In genomic region chr19:23436944-23437343, GRCh38 we compare ENCODE assay signal across 1 cellular context.
TF ChIP-seq lines count a peak whose summit lies in the region.

No MANE protein-coding gene starts in this region.

TF ChIP-seq in K562, 482 proteins besides CTCF, POLR2A, EP300 and RAD21 (continued from another document):
- TF ChIP-seq, protein P1, sequence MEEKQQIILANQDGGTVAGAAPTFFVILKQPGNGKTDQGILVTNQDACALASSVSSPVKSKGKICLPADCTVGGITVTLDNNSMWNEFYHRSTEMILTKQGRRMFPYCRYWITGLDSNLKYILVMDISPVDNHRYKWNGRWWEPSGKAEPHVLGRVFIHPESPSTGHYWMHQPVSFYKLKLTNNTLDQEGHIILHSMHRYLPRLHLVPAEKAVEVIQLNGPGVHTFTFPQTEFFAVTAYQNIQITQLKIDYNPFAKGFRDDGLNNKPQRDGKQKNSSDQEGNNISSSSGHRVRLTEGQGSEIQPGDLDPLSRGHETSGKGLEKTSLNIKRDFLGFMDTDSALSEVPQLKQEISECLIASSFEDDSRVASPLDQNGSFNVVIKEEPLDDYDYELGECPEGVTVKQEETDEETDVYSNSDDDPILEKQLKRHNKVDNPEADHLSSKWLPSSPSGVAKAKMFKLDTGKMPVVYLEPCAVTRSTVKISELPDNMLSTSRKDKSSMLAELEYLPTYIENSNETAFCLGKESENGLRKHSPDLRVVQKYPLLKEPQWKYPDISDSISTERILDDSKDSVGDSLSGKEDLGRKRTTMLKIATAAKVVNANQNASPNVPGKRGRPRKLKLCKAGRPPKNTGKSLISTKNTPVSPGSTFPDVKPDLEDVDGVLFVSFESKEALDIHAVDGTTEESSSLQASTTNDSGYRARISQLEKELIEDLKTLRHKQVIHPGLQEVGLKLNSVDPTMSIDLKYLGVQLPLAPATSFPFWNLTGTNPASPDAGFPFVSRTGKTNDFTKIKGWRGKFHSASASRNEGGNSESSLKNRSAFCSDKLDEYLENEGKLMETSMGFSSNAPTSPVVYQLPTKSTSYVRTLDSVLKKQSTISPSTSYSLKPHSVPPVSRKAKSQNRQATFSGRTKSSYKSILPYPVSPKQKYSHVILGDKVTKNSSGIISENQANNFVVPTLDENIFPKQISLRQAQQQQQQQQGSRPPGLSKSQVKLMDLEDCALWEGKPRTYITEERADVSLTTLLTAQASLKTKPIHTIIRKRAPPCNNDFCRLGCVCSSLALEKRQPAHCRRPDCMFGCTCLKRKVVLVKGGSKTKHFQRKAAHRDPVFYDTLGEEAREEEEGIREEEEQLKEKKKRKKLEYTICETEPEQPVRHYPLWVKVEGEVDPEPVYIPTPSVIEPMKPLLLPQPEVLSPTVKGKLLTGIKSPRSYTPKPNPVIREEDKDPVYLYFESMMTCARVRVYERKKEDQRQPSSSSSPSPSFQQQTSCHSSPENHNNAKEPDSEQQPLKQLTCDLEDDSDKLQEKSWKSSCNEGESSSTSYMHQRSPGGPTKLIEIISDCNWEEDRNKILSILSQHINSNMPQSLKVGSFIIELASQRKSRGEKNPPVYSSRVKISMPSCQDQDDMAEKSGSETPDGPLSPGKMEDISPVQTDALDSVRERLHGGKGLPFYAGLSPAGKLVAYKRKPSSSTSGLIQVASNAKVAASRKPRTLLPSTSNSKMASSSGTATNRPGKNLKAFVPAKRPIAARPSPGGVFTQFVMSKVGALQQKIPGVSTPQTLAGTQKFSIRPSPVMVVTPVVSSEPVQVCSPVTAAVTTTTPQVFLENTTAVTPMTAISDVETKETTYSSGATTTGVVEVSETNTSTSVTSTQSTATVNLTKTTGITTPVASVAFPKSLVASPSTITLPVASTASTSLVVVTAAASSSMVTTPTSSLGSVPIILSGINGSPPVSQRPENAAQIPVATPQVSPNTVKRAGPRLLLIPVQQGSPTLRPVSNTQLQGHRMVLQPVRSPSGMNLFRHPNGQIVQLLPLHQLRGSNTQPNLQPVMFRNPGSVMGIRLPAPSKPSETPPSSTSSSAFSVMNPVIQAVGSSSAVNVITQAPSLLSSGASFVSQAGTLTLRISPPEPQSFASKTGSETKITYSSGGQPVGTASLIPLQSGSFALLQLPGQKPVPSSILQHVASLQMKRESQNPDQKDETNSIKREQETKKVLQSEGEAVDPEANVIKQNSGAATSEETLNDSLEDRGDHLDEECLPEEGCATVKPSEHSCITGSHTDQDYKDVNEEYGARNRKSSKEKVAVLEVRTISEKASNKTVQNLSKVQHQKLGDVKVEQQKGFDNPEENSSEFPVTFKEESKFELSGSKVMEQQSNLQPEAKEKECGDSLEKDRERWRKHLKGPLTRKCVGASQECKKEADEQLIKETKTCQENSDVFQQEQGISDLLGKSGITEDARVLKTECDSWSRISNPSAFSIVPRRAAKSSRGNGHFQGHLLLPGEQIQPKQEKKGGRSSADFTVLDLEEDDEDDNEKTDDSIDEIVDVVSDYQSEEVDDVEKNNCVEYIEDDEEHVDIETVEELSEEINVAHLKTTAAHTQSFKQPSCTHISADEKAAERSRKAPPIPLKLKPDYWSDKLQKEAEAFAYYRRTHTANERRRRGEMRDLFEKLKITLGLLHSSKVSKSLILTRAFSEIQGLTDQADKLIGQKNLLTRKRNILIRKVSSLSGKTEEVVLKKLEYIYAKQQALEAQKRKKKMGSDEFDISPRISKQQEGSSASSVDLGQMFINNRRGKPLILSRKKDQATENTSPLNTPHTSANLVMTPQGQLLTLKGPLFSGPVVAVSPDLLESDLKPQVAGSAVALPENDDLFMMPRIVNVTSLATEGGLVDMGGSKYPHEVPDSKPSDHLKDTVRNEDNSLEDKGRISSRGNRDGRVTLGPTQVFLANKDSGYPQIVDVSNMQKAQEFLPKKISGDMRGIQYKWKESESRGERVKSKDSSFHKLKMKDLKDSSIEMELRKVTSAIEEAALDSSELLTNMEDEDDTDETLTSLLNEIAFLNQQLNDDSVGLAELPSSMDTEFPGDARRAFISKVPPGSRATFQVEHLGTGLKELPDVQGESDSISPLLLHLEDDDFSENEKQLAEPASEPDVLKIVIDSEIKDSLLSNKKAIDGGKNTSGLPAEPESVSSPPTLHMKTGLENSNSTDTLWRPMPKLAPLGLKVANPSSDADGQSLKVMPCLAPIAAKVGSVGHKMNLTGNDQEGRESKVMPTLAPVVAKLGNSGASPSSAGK (IDR thresholded peaks at IDR 0.05): no peak
- TF ChIP-seq, protein P2, sequence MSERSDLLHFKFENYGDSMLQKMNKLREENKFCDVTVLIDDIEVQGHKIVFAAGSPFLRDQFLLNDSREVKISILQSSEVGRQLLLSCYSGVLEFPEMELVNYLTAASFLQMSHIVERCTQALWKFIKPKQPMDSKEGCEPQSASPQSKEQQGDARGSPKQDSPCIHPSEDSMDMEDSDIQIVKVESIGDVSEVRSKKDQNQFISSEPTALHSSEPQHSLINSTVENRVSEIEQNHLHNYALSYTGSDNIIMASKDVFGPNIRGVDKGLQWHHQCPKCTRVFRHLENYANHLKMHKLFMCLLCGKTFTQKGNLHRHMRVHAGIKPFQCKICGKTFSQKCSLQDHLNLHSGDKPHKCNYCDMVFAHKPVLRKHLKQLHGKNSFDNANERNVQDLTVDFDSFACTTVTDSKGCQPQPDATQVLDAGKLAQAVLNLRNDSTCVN (CRISPR knock-in tag; IDR thresholded peaks at IDR 0.05): no peak
- TF ChIP-seq NONO (IDR thresholded peaks at IDR 0.05; ENCODE audit: low read depth in 2 of 2, low read length in 1 of 2) (no peak), ZNF184 (CRISPR knock-in tag; IDR thresholded peaks at IDR 0.05) (no peak), DPF2 (IDR thresholded peaks at IDR 0.05) (no peak), C11orf30 (IDR thresholded peaks at IDR 0.05; ENCODE audit: low read depth) (no peak), CBX2 (IDR thresholded peaks at IDR 0.05; ENCODE audit: insufficient read depth, low read length, poor library complexity, severe bottlenecking) (no peak), POLR2G (IDR thresholded peaks at IDR 0.05; ENCODE audit: low read depth, low read length) (no peak), SMARCB1 (IDR thresholded peaks at IDR 0.05; ENCODE audit: insufficient read length, low read depth) (no peak)
- TF ChIP-seq, protein P3, sequence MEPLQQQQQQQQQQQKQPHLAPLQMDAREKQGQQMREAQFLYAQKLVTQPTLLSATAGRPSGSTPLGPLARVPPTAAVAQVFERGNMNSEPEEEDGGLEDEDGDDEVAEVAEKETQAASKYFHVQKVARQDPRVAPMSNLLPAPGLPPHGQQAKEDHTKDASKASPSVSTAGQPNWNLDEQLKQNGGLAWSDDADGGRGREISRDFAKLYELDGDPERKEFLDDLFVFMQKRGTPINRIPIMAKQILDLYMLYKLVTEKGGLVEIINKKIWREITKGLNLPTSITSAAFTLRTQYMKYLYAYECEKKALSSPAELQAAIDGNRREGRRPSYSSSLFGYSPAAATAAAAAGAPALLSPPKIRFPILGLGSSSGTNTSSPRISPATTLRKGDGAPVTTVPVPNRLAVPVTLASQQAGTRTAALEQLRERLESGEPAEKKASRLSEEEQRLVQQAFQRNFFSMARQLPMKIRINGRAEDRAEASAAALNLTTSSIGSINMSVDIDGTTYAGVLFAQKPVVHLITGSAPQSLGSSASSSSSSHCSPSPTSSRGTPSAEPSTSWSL (CRISPR knock-in tag; IDR thresholded peaks at IDR 0.05; ENCODE audit: borderline replicate concordance): no peak
